ENCODE assay signal across 25 cellular contexts in genomic region chr1:226874579-226875425, GRCh38. TPM values are rescaled to one million over a fixed set of nuclear protein-coding genes. Genes with fewer than 3 reads are reported as not detected.
A peak's percentile ranks its signal among the peaks of the same experiment; 100 is the strongest.
DNase-seq lines count a peak whose midpoint lies in the region; ATAC-seq, FAIRE-seq and TF ChIP-seq lines count a peak whose summit lies in the region.
"Had no signal": no experiment of that assay in that cellular context is flagged by ENCODE, and none has a peak within 500 bp of the region (broad histone marks: within the 10 kb centered on the region; RNA-seq: fewer than 3 reads in every experiment).

No MANE protein-coding gene starts in this region.

- ATAC-seq in WTC11 (no peak), HG02678 (IDR thresholded peaks at IDR 0.05; ENCODE audit: unreplicated experiment) (no peak), HG02623 (IDR thresholded peaks at IDR 0.05; ENCODE audit: unreplicated experiment) (no peak)
- ATAC-seq: activated CD8-positive, alpha-beta T cell treated with anti-CD3 and anti-CD28 coated beads for 36 hours; heart right ventricle had no signal

- no peak overlapping the region for H3K4me3 ChIP-seq in BLaER1 treated with 17β-estradiol and CSF1 and Interleukin-3, amounts not matched to agents 10 nM and 100 nM
- H3K4me3 ChIP-seq in GM23248, result no peak overlapping the region
- H3K4me3 ChIP-seq: ascending aorta, heart right ventricle, prostate gland, skin epidermis, thoracic aorta had no signal

- H3K27ac ChIP-seq in BLaER1 treated with 17β-estradiol and CSF1 and Interleukin-3, amounts not matched to agents 10 nM and 100 nM, result no peak overlapping the region
- H3K27ac ChIP-seq in GM23248, result no peak overlapping the region
- H3K27ac ChIP-seq: ascending aorta, prostate gland, skin epidermis, thoracic aorta had no signal

- peak overlapping the region; percentile 32 to 62 (median 47); a peak in 21 of 22 replicates for H3K4me2 ChIP-seq in BLaER1 treated with 17β-estradiol and CSF1 and Interleukin-3, amounts not matched to agents 10 nM and 100 nM
- no peak overlapping the region for H3K4me2 ChIP-seq in GM23248 (ENCODE audit: unreplicated experiment)

- no peaks in the 10 kb centered on the region for H3K79me2 ChIP-seq in GM23248 (ENCODE audit: insufficient read depth)

- H3K9me3 Mint-ChIP-seq in WTC11 (no peaks in the 10 kb centered on the region), nephron (no peaks in the 10 kb centered on the region)
- H3K9me3 Mint-ChIP-seq: activated B cell treated with CpG ODN at 0.5 μM for 24 hours; activated CD8-positive, alpha-beta T cell treated with anti-CD3 and anti-CD28 coated beads for 36 hours; nephron progenitor cell had no signal

- H3K27me3 Mint-ChIP-seq in WTC11 (ENCODE audit: low read depth) (peaks cover 13% of the 10 kb centered on the region), nephron (ENCODE audit: low read depth) (peaks cover 9% of the 10 kb centered on the region)
- H3K27me3 Mint-ChIP-seq: activated B cell treated with CpG ODN at 0.5 μM for 24 hours had no signal

- peaks cover 0 to 8% (median 0%) of the 10 kb centered on the region in 11 experiments; a peak in 3 of 22 replicates for H4K20me1 ChIP-seq in BLaER1 treated with 17β-estradiol and CSF1 and Interleukin-3, amounts not matched to agents 10 nM and 100 nM
- no peaks in the 10 kb centered on the region for H4K20me1 ChIP-seq in GM23248 (ENCODE audit: insufficient read depth)

- DNase-seq in GM12891 (ENCODE audit: insufficient read length, low spot score) (no peak), WTC11 (ENCODE audit: low spot score) (no peak), GM23248 (no peak)
- DNase-seq: activated B cell treated with CpG ODN at 0.5 μM for 24 hours; activated CD8-positive, alpha-beta T cell treated with anti-CD3 and anti-CD28 coated beads for 36 hours; activated naive CD4-positive, alpha-beta T cell treated with anti-CD3 and anti-CD28 coated beads, Interleukin-2, amount 50 U/mL, for 16 hours; DMS53; foreskin fibroblast; GF-D8; heart right ventricle; NCI-H1105; NCI-H2029; NCI-H345; nephron progenitor cell; OCI-M1; SHP77 treated with DMSO at 0.1 percent for 48 hours; stimulated activated naive CD4-positive, alpha-beta T cell treated with Interleukin-2 at 50 U/mL for 16 hours had no signal

- peaks cover 15 to 30% (median 29%) of the 10 kb centered on the region in 11 experiments for H3K27me3 ChIP-seq in BLaER1 treated with 17β-estradiol and CSF1 and Interleukin-3, amounts not matched to agents 10 nM and 100 nM
- no peaks in the 10 kb centered on the region for H3K27me3 ChIP-seq in GM23248 (replicated peaks; ENCODE audit: insufficient read depth)
- H3K27me3 ChIP-seq: ascending aorta, heart right ventricle had no signal

- peaks cover 18 to 42% (median 38%) of the 10 kb centered on the region in 10 experiments for H3K4me1 ChIP-seq in BLaER1 treated with 17β-estradiol and CSF1 and Interleukin-3, amounts not matched to agents 10 nM and 100 nM
- H3K4me1 ChIP-seq in GM23248 (ENCODE audit: insufficient read depth), result peaks cover 4% of the 10 kb centered on the region; the same call in 1 of the 2 replicates

- CTCF ChIA-PET in WTC11 (lab: Charles Lee), result interaction anchor here (0.6 to 1.2 kb wide), 2 partner anchors 47 to 79 kb away, joined by 3 read pairs; no protein-coding TSS in a partner anchor

- H3K9me3 ChIP-seq in BLaER1 treated with 17β-estradiol and CSF1 and Interleukin-3, amounts not matched to agents 10 nM and 100 nM (replicated peaks in 1 of 11), result no peaks in the 10 kb centered on the region
- H3K9me3 ChIP-seq in GM23248 (ENCODE audit: low read depth), result no peaks in the 10 kb centered on the region
- H3K9me3 ChIP-seq: ascending aorta, heart right ventricle, prostate gland, thoracic aorta had no signal

- H3K27ac Mint-ChIP-seq in WTC11 (peak overlapping the region; percentile 37; the same call in 1 of the 2 replicates), nephron (peak overlapping the region; percentile 3 to 52 (median 49))
- H3K27ac Mint-ChIP-seq: activated B cell treated with CpG ODN at 0.5 μM for 24 hours; activated CD8-positive, alpha-beta T cell treated with anti-CD3 and anti-CD28 coated beads for 36 hours; nephron progenitor cell had no signal

- TF ChIP-seq CTCF in WTC11 (IDR thresholded peaks at IDR 0.05) (no peak), nephron (IDR thresholded peaks at IDR 0.05; ENCODE audit: unreplicated experiment in 3 of 3) (no peak)

- no peaks in the 10 kb centered on the region for H3K9me2 ChIP-seq in GM23248 (ENCODE audit: insufficient read depth)

- H3K9ac ChIP-seq in BLaER1 treated with 17β-estradiol and CSF1 and Interleukin-3, amounts not matched to agents 10 nM and 100 nM, result peak overlapping the region in 3 of 11 experiments; percentile 16 to 38 (median 23); a peak in 2 of 22 replicates
- H3K9ac ChIP-seq in GM23248, result no peak overlapping the region

- H3K36me3 Mint-ChIP-seq in WTC11 (peaks cover 15% of the 10 kb centered on the region), nephron (ENCODE audit: low read depth) (peaks cover 6% of the 10 kb centered on the region)

- in situ Hi-C loops in GM23248 (cut with MboI), result no loop called here

- H3K4me1 Mint-ChIP-seq in WTC11 (peaks cover 43% of the 10 kb centered on the region), nephron (peaks cover 50% of the 10 kb centered on the region)

- WGBS in GM23248 (ENCODE audit: low coverage in 1 of 2, low lambda C conversion rate in 2 of 2, missing lambda C conversion rate in 2 of 2), 2 experiments, result 89 to 91% methylated on average over 12 of the region's 12 CpGs

- no peak overlapping the region for H2AFZ ChIP-seq in GM23248

- FAIRE-seq in GM12891 (lab: Jason Lieb, UNC), result peak; percentile 13

- TF ChIP-seq POLR2A in GM12891 (IDR thresholded peaks at IDR 0.05; ENCODE audit: low read depth, low read length), result no peak

- POLR2A ChIA-PET in WTC11 (lab: Charles Lee), result no interaction called here

- peaks cover 0 to 22% (median 0%) of the 10 kb centered on the region in 11 experiments; a peak in 2 of 22 replicates for H3K36me3 ChIP-seq in BLaER1 treated with 17β-estradiol and CSF1 and Interleukin-3, amounts not matched to agents 10 nM and 100 nM
- no peaks in the 10 kb centered on the region for H3K36me3 ChIP-seq in GM23248 (ENCODE audit: low read depth)
- H3K36me3 ChIP-seq: prostate gland, thoracic aorta had no signal

- H3K4me3 Mint-ChIP-seq in WTC11 (no peak overlapping the region), nephron (peak overlapping the region in 2 of 3 experiments; percentile 55 to 77)
- H3K4me3 Mint-ChIP-seq: activated B cell treated with CpG ODN at 0.5 μM for 24 hours; activated CD8-positive, alpha-beta T cell treated with anti-CD3 and anti-CD28 coated beads for 36 hours; nephron progenitor cell had no signal

- H3F3A ChIP-seq in GM23248 (ENCODE audit: insufficient read depth), result no peaks in the 10 kb centered on the region

TF ChIP-seq in GM12891, 5 proteins besides CTCF, POLR2A, EP300 and RAD21:
- TF ChIP-seq POU2F2 (IDR thresholded peaks at IDR 0.05; ENCODE audit: low read depth, low read length), result no peak
- no peak for TF ChIP-seq PAX5 (IDR thresholded peaks at IDR 0.05; ENCODE audit: insufficient read depth, low read length, severe bottlenecking)
- no peak for TF ChIP-seq TAF1 (IDR thresholded peaks at IDR 0.05; ENCODE audit: low read depth, low read length)
- 0 out of 2 replicates have a peak, but pooled peaks have one; percentile 14 for TF ChIP-seq SPI1 (IDR thresholded peaks at IDR 0.05; ENCODE audit: low read depth, low read length)

TF ChIP-seq in WTC11, 78 proteins besides CTCF, POLR2A, EP300 and RAD21 (continues in another document):
- TF ChIP-seq ATF3 (CRISPR knock-in tag; conservative IDR thresholded peaks at IDR 0.05), result no peak
- TF ChIP-seq ZNF317 (CRISPR knock-in tag; IDR thresholded peaks at IDR 0.05; ENCODE audit: borderline replicate concordance, low read depth), result no peak
- TF ChIP-seq JAZF1 (CRISPR knock-in tag; IDR thresholded peaks at IDR 0.05), result no peak
- TF ChIP-seq PRDM15 (CRISPR knock-in tag; IDR thresholded peaks at IDR 0.05), result no peak
- no peak for TF ChIP-seq CREM (CRISPR knock-in tag; IDR thresholded peaks at IDR 0.05)
- no peak for TF ChIP-seq ELF4 (CRISPR knock-in tag; IDR thresholded peaks at IDR 0.05; ENCODE audit: low read depth)

RNA-seq across cellular contexts. Expression of gene PSEN2, which starts 4.4 kb away (rescaled TPM):
- 2.9 TPM for polyA plus RNA-seq in GM12891 (2012; ENCODE audit: low read depth, missing spikeins)
- 18.4 to 23.5 TPM (median 23.4 TPM) in 3 replicates for total RNA-seq in WTC11 (2021)
- 7.0 and 13.9 TPM in 2 replicates for total RNA-seq in GM23248 (2014; rRNA removed; shearing (Covaris generic))
- 7.5 and 10.8 TPM in 2 replicates for polyA plus RNA-seq in GM23248 (2016; fragmentation: Nextera tagmentation; extraction: Ambion mirVana)
